ENCODE assay signal across 9 cellular contexts in the genomic region with DNA sequence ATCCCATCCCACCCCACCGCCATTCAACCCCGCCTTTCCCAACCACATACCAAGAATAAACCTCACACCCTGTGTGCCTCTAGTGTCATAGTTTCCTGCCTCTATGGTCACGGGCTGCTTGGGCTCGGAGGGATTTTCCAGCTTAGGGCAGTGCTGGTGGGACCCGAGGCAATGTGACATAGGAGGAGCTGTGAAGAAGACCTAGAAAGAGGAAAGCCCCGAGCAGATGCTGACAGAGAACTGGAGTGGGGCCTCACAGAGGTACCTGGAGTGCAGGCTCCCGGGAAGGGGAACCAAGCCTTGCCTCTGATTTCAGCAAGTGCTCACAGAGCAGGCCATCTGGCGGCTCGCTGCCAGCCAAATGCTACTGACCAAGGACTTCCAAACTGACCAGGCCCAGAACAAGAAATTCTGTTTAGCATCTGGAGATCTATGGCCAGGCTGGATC. TPM values are rescaled to one million over a fixed set of nuclear protein-coding genes. Genes with fewer than 3 reads are reported as not detected.
DNase-seq lines count a peak whose midpoint lies in the region; ATAC-seq and TF ChIP-seq lines count a peak whose summit lies in the region.
"Had no signal": no experiment of that assay in that cellular context is flagged by ENCODE, and none has a peak within 500 bp of the region (broad histone marks: within the 10 kb centered on the region; RNA-seq: fewer than 3 reads in every experiment).

No MANE protein-coding gene starts in this region.

- peak; percentile 19 for DNase-seq in OCI-LY7 (ENCODE audit: low spot score)
- peak; percentile 69 to 88 for DNase-seq in activated naive CD4-positive, alpha-beta T cell treated with anti-CD3 and anti-CD28 coated beads, Interleukin-2, amount 50 U/mL, for 72 hours (ENCODE audit: low spot score in 2 of 2)
- peak; percentile 49 for DNase-seq in stimulated activated CD4-positive, alpha-beta T cell treated with anti-CD3 and anti-CD28 coated beads, Interleukin-4, amount 100 ng/mL, for 1 hour
- DNase-seq in NCI-H1417 treated with DMSO at 0.1 percent for 48 hours (lab: John Stamatoyannopoulos, UW), result no peak
- no peak for DNase-seq in NOMO-1 treated with dmso at 0.1 percent for 144 hours (lab: John Stamatoyannopoulos, UW; ENCODE audit: unreplicated experiment)
- no peak for DNase-seq in PC-9

- H3K79me2 ChIP-seq in OCI-LY7 (ENCODE audit: insufficient read depth, low read depth, low read length) (no peaks in the 10 kb centered on the region), PC-9 (ENCODE audit: low read depth) (no peaks in the 10 kb centered on the region)

- no peaks in the 10 kb centered on the region for H3K27me3 ChIP-seq in PC-9 (ENCODE audit: insufficient read depth, low read depth)

- H3F3A ChIP-seq in PC-9 (ENCODE audit: insufficient read depth, low read depth), result no peaks in the 10 kb centered on the region

- no peak overlapping the region for H3K27ac ChIP-seq in OCI-LY7 (ENCODE audit: low read depth, low read length, poor library complexity, severe bottlenecking)
- no peak overlapping the region for H3K27ac ChIP-seq in PC-9

- peaks cover 8% of the 10 kb centered on the region; the same call in 1 of the 2 replicates for H4K20me1 ChIP-seq in OCI-LY7 (ENCODE audit: insufficient read depth, low read length)
- H4K20me1 ChIP-seq in PC-9 (ENCODE audit: insufficient read depth), result no peaks in the 10 kb centered on the region

- H3K4me2 ChIP-seq in OCI-LY7 (ENCODE audit: low read length) (no peak overlapping the region), PC-9 (no peak overlapping the region)

- intact Hi-C loops in OCI-LY7 (cut with micrococcal nuclease; ENCODE audit: unreplicated experiment) (no loop called here), PC-9 (cut with micrococcal nuclease; ENCODE audit: unreplicated experiment) (no loop called here)

- H3K9me3 Mint-ChIP-seq in activated naive CD4-positive, alpha-beta T cell treated with anti-CD3 and anti-CD28 coated beads, Interleukin-2, amount 50 U/mL, for 72 hours, result no peaks in the 10 kb centered on the region

- H3K4me1 ChIP-seq in OCI-LY7 (ENCODE audit: insufficient read depth, low read length, poor library complexity, severe bottlenecking) (peaks cover 42% of the 10 kb centered on the region), PC-9 (replicated peaks; ENCODE audit: insufficient read depth) (0 out of 2 replicates have a peak, but pooled peaks cover 5% of the 10 kb centered on the region)

- no peaks in the 10 kb centered on the region for H3K36me3 ChIP-seq in OCI-LY7 (ENCODE audit: insufficient read depth, low read length)
- H3K36me3 ChIP-seq in PC-9 (ENCODE audit: low read depth), result no peaks in the 10 kb centered on the region

- CTCF ChIA-PET in OCI-LY7 (lab: Charles Lee; ENCODE audit: unreplicated experiment), result interaction anchor here (1.7 kb wide), 1 partner anchor 23 kb away, joined by 5 read pairs; no protein-coding TSS in a partner anchor
- CTCF ChIA-PET in PC-9 (lab: Charles Lee), result no interaction called here

- no TSS peak for BruUV-seq in OCI-LY7 (replicated peaks; lab: Mats Ljungman, UMichigan)
- no TSS peak for BruUV-seq in PC-9 (replicated peaks; lab: Mats Ljungman, UMichigan)

- POLR2A ChIA-PET in OCI-LY7 (lab: Charles Lee), result interaction anchor here (1.3 to 1.4 kb wide), 2 partner anchors 10 to 15 kb away, joined by 4 to 10 read pairs; no protein-coding TSS in a partner anchor
- POLR2A ChIA-PET in PC-9 (lab: Charles Lee; ENCODE audit: unreplicated experiment), result no interaction called here

- H2AFZ ChIP-seq in OCI-LY7 (ENCODE audit: low read length) (no peak overlapping the region), PC-9 (no peak overlapping the region)

- TF ChIP-seq CTCF in GM12875 (IDR thresholded peaks at IDR 0.05; ENCODE audit: borderline replicate concordance, insufficient read depth, low read depth, low read length), result no peak
- no peak for TF ChIP-seq CTCF in OCI-LY7 (conservative IDR thresholded peaks at IDR 0.05; ENCODE audit: low read length)
- TF ChIP-seq CTCF in PC-9 (conservative IDR thresholded peaks at IDR 0.05), result no peak

- ATAC-seq in GM21576 (IDR thresholded peaks at IDR 0.05; ENCODE audit: unreplicated experiment), result peak; percentile 65
- ATAC-seq in activated naive CD4-positive, alpha-beta T cell treated with anti-CD3 and anti-CD28 coated beads, Interleukin-2, amount 50 U/mL, for 72 hours, result peak; percentile 90 to 97
- ATAC-seq: HCT116 had no signal

- H3K4me3 ChIP-seq in GM12875 (ENCODE audit: low read depth, low read length) (peak overlapping the region; percentile 10), OCI-LY7 (ENCODE audit: low read depth, low read length, poor library complexity, severe bottlenecking) (no peak overlapping the region), PC-9 (no peak overlapping the region)

- no peaks in the 10 kb centered on the region for H3K9me2 ChIP-seq in OCI-LY7 (ENCODE audit: insufficient read depth, low read length)
- H3K9me2 ChIP-seq in PC-9 (ENCODE audit: insufficient read depth), result no peaks in the 10 kb centered on the region

- H3K9me3 ChIP-seq in OCI-LY7 (ENCODE audit: low read length) (no peaks in the 10 kb centered on the region), PC-9 (ENCODE audit: insufficient read depth, low read depth) (no peaks in the 10 kb centered on the region)

- H3K27ac Mint-ChIP-seq in activated naive CD4-positive, alpha-beta T cell treated with anti-CD3 and anti-CD28 coated beads, Interleukin-2, amount 50 U/mL, for 72 hours, result peak overlapping the region; percentile 87 to 90

- H3K36me3 Mint-ChIP-seq in activated naive CD4-positive, alpha-beta T cell treated with anti-CD3 and anti-CD28 coated beads, Interleukin-2, amount 50 U/mL, for 72 hours, result peaks cover 0 to 6% of the 10 kb centered on the region in 2 donors

RNA-seq across cellular contexts. Expression of gene BHLHE40, which starts 27.5 kb away (rescaled TPM):
- total RNA-seq in OCI-LY7 (2014; rRNA removed; shearing (Covaris generic)), result 0.05 and 0.35 TPM in 2 replicates
- total RNA-seq in OCI-LY7 (2022) (0.11 TPM in 1 of 2 replicates, not detected in the other), PC-9 (2021) (45.5 and 51.2 TPM in 2 replicates)
- total RNA-seq in activated naive CD4-positive, alpha-beta T cell treated with anti-CD3 and anti-CD28 coated beads, Interleukin-2, amount 50 U/mL, for 72 hours, result 100 to 1,000 TPM; 228 to 369 TPM

Comparison
In these comparisons a context has a peak if more than half of its experiments do, and no peak if none do; other contexts are left out.
1. DNase-seq: peak in OCI-LY7 (single experiment), activated naive CD4-positive, alpha-beta T cell treated with anti-CD3 and anti-CD28 coated beads, Interleukin-2, amount 50 U/mL, for 72 hours (2 of 2) and stimulated activated CD4-positive, alpha-beta T cell treated with anti-CD3 and anti-CD28 coated beads, Interleukin-4, amount 100 ng/mL, for 1 hour (single experiment); none in NCI-H1417 treated with DMSO at 0.1 percent for 48 hours (single experiment), NOMO-1 treated with dmso at 0.1 percent for 144 hours (single experiment) and PC-9 (0 of 2).
2. RNA of gene BHLHE40, which starts 27.5 kb away (total RNA-seq): 228 to 369 TPM in activated naive CD4-positive, alpha-beta T cell treated with anti-CD3 and anti-CD28 coated beads, Interleukin-2, amount 50 U/mL, for 72 hours and 45.5 to 51.2 TPM in PC-9; 0.05 to 0.35 TPM in OCI-LY7; every median in the first group is over 10 times any median in the second.